ENCODE assay signal across 8 cellular contexts in the genomic region with DNA sequence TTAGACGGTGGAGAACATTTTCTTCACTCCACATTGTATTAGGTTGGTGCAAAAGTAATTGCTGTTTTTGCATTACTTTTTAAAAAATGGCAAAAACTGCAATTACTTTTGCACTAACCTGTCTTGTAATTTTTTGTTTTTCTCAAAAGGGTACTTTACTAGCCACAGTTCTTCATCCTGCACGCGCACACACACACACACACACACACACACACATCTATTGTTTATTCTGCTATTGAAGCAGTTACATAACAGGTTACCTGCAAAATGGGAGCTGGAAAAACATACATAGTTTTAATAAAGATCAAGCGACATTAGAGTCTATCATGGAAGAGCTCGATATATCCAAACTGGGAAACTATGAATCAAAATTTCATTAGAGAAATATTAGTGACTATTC.
DNase-seq lines count a peak whose midpoint lies in the region; ATAC-seq and TF ChIP-seq lines count a peak whose summit lies in the region.

No MANE protein-coding gene starts in this region.

- H3K4me3 Mint-ChIP-seq in Calu3 (ENCODE audit: low read depth, unreplicated experiment) (peak overlapping the region; percentile 75), chondrocyte (ENCODE audit: unreplicated experiment) (peak overlapping the region; percentile 66)

- H3K27ac ChIP-seq in Karpas-422 (ENCODE audit: low read length), result no peak overlapping the region

- H3K36me3 ChIP-seq in Karpas-422 (ENCODE audit: insufficient read depth, low read length) (no peaks in the 10 kb centered on the region), neuron (ENCODE audit: insufficient read depth, low read length) (no peaks in the 10 kb centered on the region)

- H3K4me1 ChIP-seq in Karpas-422 (ENCODE audit: low read length), result peaks cover 10% of the 10 kb centered on the region
- H3K4me1 ChIP-seq in neuron (ENCODE audit: insufficient read depth, low read length), result peaks cover 6% of the 10 kb centered on the region

- 0 out of 2 replicates have a peak overlapping the region, but pooled peaks have one; percentile 91 for H2AFZ ChIP-seq in Karpas-422 (ENCODE audit: low read length)
- peak overlapping the region; percentile 93 for H2AFZ ChIP-seq in neuron (ENCODE audit: low read depth, low read length)

- CTCF ChIA-PET in Calu3 (lab: Charles Lee), result interaction anchor here (0.6 kb wide), 1 partner anchor 118 kb away, joined by 3 read pairs; no protein-coding TSS in a partner anchor

- H3K36me3 Mint-ChIP-seq in Calu3 (ENCODE audit: insufficient read depth, unreplicated experiment), result peaks cover 13% of the 10 kb centered on the region
- H3K36me3 Mint-ChIP-seq in chondrocyte (ENCODE audit: low read depth), result no peaks in the 10 kb centered on the region

- peak overlapping the region; percentile 50 for H3K4me2 ChIP-seq in Karpas-422 (ENCODE audit: low read depth, low read length, poor library complexity, severe bottlenecking)

- H3K4me1 Mint-ChIP-seq in Calu3 (ENCODE audit: low read depth, unreplicated experiment) (peaks cover 38% of the 10 kb centered on the region), chondrocyte (ENCODE audit: low read depth) (peaks cover 35% of the 10 kb centered on the region)

- ATAC-seq in GM21526 (IDR thresholded peaks at IDR 0.05; ENCODE audit: low FRiP score, unreplicated experiment) (no peak), GM21515 (IDR thresholded peaks at IDR 0.05; ENCODE audit: unreplicated experiment) (no peak)

- no peak overlapping the region for H3K9ac ChIP-seq in Karpas-422 (ENCODE audit: low read length)

- TF ChIP-seq CTCF in Calu3 (IDR thresholded peaks at IDR 0.05; ENCODE audit: unreplicated experiment) (no peak), chondrocyte (IDR thresholded peaks at IDR 0.05) (no peak)

- H3K27me3 ChIP-seq in Karpas-422 (ENCODE audit: low read length) (no peaks in the 10 kb centered on the region), neuron (ENCODE audit: insufficient read depth, low read length) (peaks cover 8% of the 10 kb centered on the region)

- H3K79me2 ChIP-seq in Karpas-422 (ENCODE audit: low read length), result no peaks in the 10 kb centered on the region

- H3K9me3 ChIP-seq in Karpas-422 (ENCODE audit: low read length) (no peaks in the 10 kb centered on the region), neuron (ENCODE audit: low read length) (no peaks in the 10 kb centered on the region)

- H3K27me3 Mint-ChIP-seq in Calu3 (ENCODE audit: unreplicated experiment) (no peaks in the 10 kb centered on the region), chondrocyte (ENCODE audit: low read depth) (no peaks in the 10 kb centered on the region)

- no peaks in the 10 kb centered on the region for H4K20me1 ChIP-seq in Karpas-422 (ENCODE audit: insufficient read depth, low read depth, low read length)

- H3K9me3 Mint-ChIP-seq in Calu3 (ENCODE audit: low read depth, unreplicated experiment), result no peaks in the 10 kb centered on the region
- H3K9me3 Mint-ChIP-seq in chondrocyte (ENCODE audit: low read depth), result no peaks in the 10 kb centered on the region

- no TSS peak for BruUV-seq in Calu3 (replicated peaks; lab: Mats Ljungman, UMichigan)

- no peak overlapping the region; the same call in 1 of the 2 replicates for H3K4me3 ChIP-seq in Karpas-422 (ENCODE audit: low read length)
- peak overlapping the region; percentile 54 for H3K4me3 ChIP-seq in neuron (ENCODE audit: low read length)

- no peaks in the 10 kb centered on the region for H3K9me2 ChIP-seq in Karpas-422 (replicated peaks; ENCODE audit: insufficient read depth, low read length)

- intact Hi-C loops in Calu3 (cut with micrococcal nuclease; ENCODE audit: unreplicated experiment), result loop anchor here (2.0 kb wide), 1 partner anchor 53 kb away; no protein-coding TSS in a partner anchor

- peak overlapping the region; percentile 73 for H3K27ac Mint-ChIP-seq in Calu3 (ENCODE audit: unreplicated experiment)
- H3K27ac Mint-ChIP-seq in chondrocyte (ENCODE audit: unreplicated experiment), result peak overlapping the region; percentile 94

- peak; percentile 17 for DNase-seq in Calu3
- DNase-seq in Karpas-422, result no peak
- no peak for DNase-seq in chondrocyte (ENCODE audit: low spot score)
- DNase-seq in SW 1271 (lab: John Stamatoyannopoulos, UW), result no peak
- no peak for DNase-seq in NCI-H187 treated with DMSO at 0.1 percent for 48 hours (lab: John Stamatoyannopoulos, UW)
